In the genomic region with DNA sequence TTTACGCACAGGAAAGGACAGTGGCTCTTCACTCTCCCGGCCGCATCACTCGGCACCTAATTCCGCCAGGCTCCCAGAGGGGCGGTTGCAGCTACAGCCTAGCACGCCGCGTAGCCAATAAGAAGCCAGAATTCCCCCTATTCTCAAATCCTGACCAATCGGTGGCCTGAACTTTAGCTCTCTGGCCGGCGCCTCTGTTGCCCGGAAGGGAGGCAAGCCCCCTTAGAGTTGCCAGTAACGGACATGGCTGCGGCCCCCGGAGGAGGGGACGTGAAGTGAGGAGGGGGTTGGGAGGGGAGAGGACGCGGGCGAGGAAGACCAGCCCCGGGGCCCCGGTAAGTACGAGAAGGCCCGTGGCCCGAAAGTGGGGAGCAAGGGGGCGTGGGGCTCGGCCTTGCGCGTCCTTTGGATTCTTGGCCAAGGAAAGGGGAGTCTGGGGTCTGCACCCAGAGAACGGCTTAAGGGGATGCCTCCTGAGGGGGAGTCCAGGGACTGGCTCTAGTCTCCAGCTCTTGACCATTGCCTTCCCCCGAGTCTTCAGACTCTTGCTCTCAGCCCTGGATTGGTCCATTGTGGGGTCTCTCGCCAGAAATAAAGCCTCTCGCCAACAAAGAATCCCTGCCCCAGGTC, we compare ENCODE assay signal across 8 cellular contexts. TPM values are rescaled to one million over a fixed set of nuclear protein-coding genes. Genes with fewer than 3 reads are reported as not detected.
DNase-seq lines count a peak whose midpoint lies in the region; ATAC-seq and TF ChIP-seq lines count a peak whose summit lies in the region.

A gene (plus strand): TSS at position 219 of the 630 bp plus-strand sequence. CDS start 15,271 bp downstream, outside the sequence.

- TF ChIP-seq CTCF in OCI-LY7 (conservative IDR thresholded peaks at IDR 0.05; ENCODE audit: low read length): no peak

- H3K4me1 ChIP-seq in OCI-LY7 (ENCODE audit: insufficient read depth, low read length, poor library complexity, severe bottlenecking): peaks cover 57% of the 10 kb centered on the region

- H3K9me3 ChIP-seq in OCI-LY7 (ENCODE audit: low read length): no peaks in the 10 kb centered on the region

- intact Hi-C loops in OCI-LY7 (cut with micrococcal nuclease; ENCODE audit: unreplicated experiment): no loop called here

- H3K27ac ChIP-seq in OCI-LY7 (ENCODE audit: low read depth, low read length, poor library complexity, severe bottlenecking): peak within 1 kb of the TSS; percentile 25

- POLR2A ChIA-PET in OCI-LY7 (lab: Charles Lee): interaction anchor here (0.5 to 2.3 kb wide), 31 partner anchors 9 to 478 kb away, joined by 3 to 11 read pairs (median 3); a partner anchor contains a TSS

- peak within 1 kb of the TSS; percentile 81 for H3K4me3 ChIP-seq in OCI-LY7 (ENCODE audit: low read depth, low read length, poor library complexity, severe bottlenecking)

- no peaks in the 10 kb centered on the region for H3K9me2 ChIP-seq in OCI-LY7 (ENCODE audit: insufficient read depth, low read length)

- H3K36me3 ChIP-seq in OCI-LY7 (ENCODE audit: insufficient read depth, low read length): no peaks in the 10 kb centered on the region

- CTCF ChIA-PET in OCI-LY7 (lab: Charles Lee; ENCODE audit: unreplicated experiment): interaction anchor here (1.2 to 1.6 kb wide), 2 partner anchors 12 to 298 kb away, joined by 3 to 6 read pairs; no protein-coding TSS in a partner anchor

- peak; percentile 92 for ATAC-seq in GM21515 (IDR thresholded peaks at IDR 0.05; ENCODE audit: unreplicated experiment)

- peak within 1 kb of the TSS; percentile 81 for H3K4me2 ChIP-seq in OCI-LY7 (ENCODE audit: low read length)

- no TSS peak for BruUV-seq in OCI-LY7 (replicated peaks; lab: Mats Ljungman, UMichigan)

- DNase-seq in D341Med (ENCODE audit: low spot score) (peak; percentile 98), HuH-7.5 (ENCODE audit: low spot score) (peak; percentile 91), OCI-LY7 (ENCODE audit: low spot score) (peak; percentile 100), activated T-cell treated with anti-CD3 and anti-CD28 coated beads for 1 hour (ENCODE audit: low read depth) (peak; percentile 75), epidermal melanocyte (ENCODE audit: insufficient read length, low spot score) (peak; percentile 97), middle frontal gyrus (ENCODE audit: extremely low spot score, low spot score) (peak; percentile 99)
- DNase-seq in stimulated activated CD8-positive, alpha-beta memory T cell treated with anti-CD3 and anti-CD28 coated beads, Interleukin-2, amount 100 ng/mL, for 48 hours (ENCODE audit: low read depth in 2 of 2): peak; percentile 80 to 82

- H3K79me2 ChIP-seq in OCI-LY7 (ENCODE audit: insufficient read depth, low read depth, low read length): peaks cover 7% of the 10 kb centered on the region; the same call in 1 of the 2 replicates

- no peaks in the 10 kb centered on the region for H4K20me1 ChIP-seq in OCI-LY7 (ENCODE audit: insufficient read depth, low read length)

- H2AFZ ChIP-seq in OCI-LY7 (ENCODE audit: low read length): peak within 1 kb of the TSS; percentile 73

RNA-seq across cellular contexts. Expression of the gene that starts here (rescaled TPM):
- 36.9 and 60.6 TPM in 2 replicates for total RNA-seq in OCI-LY7 (2014; rRNA removed; shearing (Covaris generic))
- total RNA-seq in OCI-LY7 (2022): 109 and 121 TPM in 2 replicates

Comparison
In these comparisons a context has a peak if more than half of its experiments do, and no peak if none do; other contexts are left out.
1. Peak in every context shown above with its lines: DNase-seq, ATAC-seq, H3K4me3 ChIP-seq and H3K27ac ChIP-seq.